In genomic region chr10:61941202-61941651, GRCh38 we compare ENCODE assay signal across 11 cellular contexts. TPM values are rescaled to one million over a fixed set of nuclear protein-coding genes. Genes with fewer than 3 reads are reported as not detected.
DNase-seq lines count a peak whose midpoint lies in the region; ATAC-seq and TF ChIP-seq lines count a peak whose summit lies in the region.
"Had no signal": no experiment of that assay in that cellular context is flagged by ENCODE, and none has a peak within 500 bp of the region (broad histone marks: within the 10 kb centered on the region; RNA-seq: fewer than 3 reads in every experiment).

No MANE protein-coding gene starts in this region.

- ATAC-seq in left lung: no peak
- ATAC-seq in upper lobe of right lung: peak; percentile 72
- ATAC-seq in GM18520 (IDR thresholded peaks at IDR 0.05; ENCODE audit: unreplicated experiment): no peak

- DNase-seq in activated naive CD4-positive, alpha-beta T cell treated with anti-CD3 and anti-CD28 coated beads, Interleukin-2, amount 10 ng/mL, durations not matched to agents 7 days and 5 days: no peak
- no peak for DNase-seq in activated naive CD4-positive, alpha-beta T cell (lab: John Stamatoyannopoulos, UW)
- DNase-seq in SK-N-MC (ENCODE audit: low read depth, low spot score) (no peak), left lung (no peak), upper lobe of right lung (no peak), GM20000 (ENCODE audit: low spot score) (no peak), HK-2 (ENCODE audit: unreplicated experiment) (no peak)
- DNase-seq: NCI-H146 had no signal

- no peaks in the 10 kb centered on the region for H3K9me3 Mint-ChIP-seq in activated naive CD4-positive, alpha-beta T cell treated with anti-CD3 and anti-CD28 coated beads, Interleukin-2, amount 10 ng/mL, durations not matched to agents 7 days and 5 days

- peak overlapping the region; percentile 15 for H3K27ac Mint-ChIP-seq in activated naive CD4-positive, alpha-beta T cell treated with anti-CD3 and anti-CD28 coated beads, Interleukin-2, amount 10 ng/mL, durations not matched to agents 7 days and 5 days

- no peak overlapping the region for H3K4me3 Mint-ChIP-seq in activated naive CD4-positive, alpha-beta T cell treated with anti-CD3 and anti-CD28 coated beads, Interleukin-2, amount 10 ng/mL, durations not matched to agents 7 days and 5 days
- H3K4me3 Mint-ChIP-seq: neural crest cell had no signal

- no peaks in the 10 kb centered on the region for H3K27me3 ChIP-seq in left lung
- no peaks in the 10 kb centered on the region for H3K27me3 ChIP-seq in upper lobe of right lung

- H3K4me1 ChIP-seq in left lung (peaks cover 51 to 81% of the 10 kb centered on the region in 2 donors), upper lobe of right lung (peaks cover 59% of the 10 kb centered on the region)

- no peaks in the 10 kb centered on the region for H3K9me3 ChIP-seq in SK-N-MC (ENCODE audit: low read depth, low read length)
- no peaks in the 10 kb centered on the region for H3K9me3 ChIP-seq in left lung
- no peaks in the 10 kb centered on the region for H3K9me3 ChIP-seq in upper lobe of right lung

- H3K4me1 Mint-ChIP-seq in activated naive CD4-positive, alpha-beta T cell treated with anti-CD3 and anti-CD28 coated beads, Interleukin-2, amount 10 ng/mL, durations not matched to agents 7 days and 5 days: peaks cover 83% of the 10 kb centered on the region

- H3K4me3 ChIP-seq in SK-N-MC (no peak overlapping the region), left lung (no peak overlapping the region), upper lobe of right lung (no peak overlapping the region)

- H3K27me3 Mint-ChIP-seq in activated naive CD4-positive, alpha-beta T cell treated with anti-CD3 and anti-CD28 coated beads, Interleukin-2, amount 10 ng/mL, durations not matched to agents 7 days and 5 days: no peaks in the 10 kb centered on the region

- peaks cover 74% of the 10 kb centered on the region for H3K36me3 Mint-ChIP-seq in activated naive CD4-positive, alpha-beta T cell treated with anti-CD3 and anti-CD28 coated beads, Interleukin-2, amount 10 ng/mL, durations not matched to agents 7 days and 5 days

- intact Hi-C loops in left lung (cut with DNase I) (no loop called here), upper lobe of right lung (cut with DNase I) (no loop called here)

- no peak overlapping the region for H3K9ac ChIP-seq in SK-N-MC (ENCODE audit: insufficient read length)

- H3K36me3 ChIP-seq in SK-N-MC (ENCODE audit: insufficient read depth, low read length) (no peaks in the 10 kb centered on the region; the same call in 1 of the 2 replicates), left lung (peaks cover 0 to 5% of the 10 kb centered on the region in 2 donors), upper lobe of right lung (no peaks in the 10 kb centered on the region)

- CTCF ChIA-PET in activated naive CD4-positive, alpha-beta T cell treated with anti-CD3 and anti-CD28 coated beads, Interleukin-2, amount 10 ng/mL, durations not matched to agents 7 days and 5 days (lab: Charles Lee): interaction anchor here (0.9 to 1.2 kb wide), 2 partner anchors 20 to 42 kb away, joined by 3 read pairs; no protein-coding TSS in a partner anchor

- H3K27ac ChIP-seq in SK-N-MC (peak overlapping the region; percentile 43), left lung (peak overlapping the region; percentile 67 to 88), upper lobe of right lung (peak overlapping the region; percentile 27)
- H3K27ac ChIP-seq: C4-2B had no signal

- no peak for TF ChIP-seq CTCF in left lung (IDR thresholded peaks at IDR 0.05)
- TF ChIP-seq CTCF in upper lobe of right lung (IDR thresholded peaks at IDR 0.05): no peak
- no peak for TF ChIP-seq CTCF in GM20000 (IDR thresholded peaks at IDR 0.05; ENCODE audit: extremely low read depth, missing control alignments)

RNA-seq across cellular contexts. Expression of gene ARID5B, which starts 39.7 kb away (rescaled TPM):
- total RNA-seq in left lung (10 to 100 TPM; 29.9 to 37.9 TPM), upper lobe of right lung (34.1 TPM)

Comparison
In these comparisons a context has a peak if more than half of its experiments do, and no peak if none do; other contexts are left out.
1. H3K27ac ChIP-seq: peak in every context shown above with its lines; median percentile 78 in left lung; 43 in SK-N-MC; 27 in upper lobe of right lung.